8 cellular contexts compared by ENCODE assay signal in genomic region chrX:153924149-153924861, GRCh38. TPM values are rescaled to one million over a fixed set of nuclear protein-coding genes. Genes with fewer than 3 reads are reported as not detected.
A peak's percentile ranks its signal among the peaks of the same experiment; 100 is the strongest.
DNase-seq lines count a peak whose midpoint lies in the region; ATAC-seq, FAIRE-seq and TF ChIP-seq lines count a peak whose summit lies in the region.
"Had no signal": no experiment of that assay in that cellular context is flagged by ENCODE, and none has a peak within 500 bp of the region (broad histone marks: within the 10 kb centered on the region; RNA-seq: fewer than 3 reads in every experiment).

No MANE protein-coding gene starts in this region.

- H3K36me3 Mint-ChIP-seq in chondrocyte (ENCODE audit: low read depth) (no peaks in the 10 kb centered on the region), naive B cell (no peaks in the 10 kb centered on the region)

- H3K27me3 Mint-ChIP-seq in chondrocyte (ENCODE audit: low read depth) (no peaks in the 10 kb centered on the region), naive B cell (no peaks in the 10 kb centered on the region)

- no peak for ATAC-seq in naive B cell (ENCODE audit: low read depth in 2 of 2)

- peaks cover 23% of the 10 kb centered on the region for H3K4me1 Mint-ChIP-seq in chondrocyte (ENCODE audit: low read depth)
- peaks cover 48 to 62% (median 49%) of the 10 kb centered on the region in 3 donors for H3K4me1 Mint-ChIP-seq in naive B cell

- H3K4me3 Mint-ChIP-seq in chondrocyte (ENCODE audit: unreplicated experiment), result no peak overlapping the region
- peak overlapping the region; percentile 87 to 97 (median 94) for H3K4me3 Mint-ChIP-seq in naive B cell

- H3K27ac Mint-ChIP-seq in chondrocyte (ENCODE audit: unreplicated experiment), result no peak overlapping the region
- peak overlapping the region; percentile 59 to 99 (median 98) for H3K27ac Mint-ChIP-seq in naive B cell

- no peak for TF ChIP-seq CTCF in D721Med (IDR thresholded peaks at IDR 0.05; ENCODE audit: insufficient read depth, missing control alignments)
- no peak for TF ChIP-seq CTCF in GM20000 (IDR thresholded peaks at IDR 0.05; ENCODE audit: extremely low read depth, missing control alignments)
- peak; percentile 44 for TF ChIP-seq CTCF in chondrocyte (IDR thresholded peaks at IDR 0.05)

- DNase-seq in D721Med (ENCODE audit: insufficient read length, low spot score), result peak; percentile 49
- DNase-seq in GM20000 (ENCODE audit: low spot score), result peak; percentile 54
- peak; percentile 72 for DNase-seq in RPMI8226
- no peak for DNase-seq in chondrocyte (ENCODE audit: low spot score)
- DNase-seq in naive B cell, result peak; percentile 63
- no peak for DNase-seq in G401 (ENCODE audit: low spot score)
- DNase-seq in NCI-H1417 treated with DMSO at 0.1 percent for 48 hours (lab: John Stamatoyannopoulos, UW), result no peak

- in situ Hi-C loops in G401 (cut with HindIII; ENCODE audit: low sequenced_read_pairs), result no loop called here

- H3K9me3 Mint-ChIP-seq in chondrocyte (ENCODE audit: low read depth) (no peaks in the 10 kb centered on the region), naive B cell (no peaks in the 10 kb centered on the region)

- FAIRE-seq in D721Med (lab: Jason Lieb, UNC), result no peak

RNA-seq across cellular contexts. Expression of gene ARHGAP4, which starts 1.8 kb away (rescaled TPM):
- 2.8 to 3.7 TPM (median 3.1 TPM) in 3 replicates for total RNA-seq in chondrocyte
- 100 to 1,000 TPM in 2 of 6 donors, 10 to 100 TPM in 4; 71.5 to 147 (median 83.5) TPM for polyA plus RNA-seq in naive B cell (ENCODE audit: low read depth in 6 of 6)
- total RNA-seq in G401 (2014; rRNA removed; shearing (Covaris generic)), result 55.7 and 62.6 TPM in 2 replicates

RNA-seq across cellular contexts. Expression of gene NAA10, which starts 10.5 kb away (rescaled TPM):
- 89.5 to 99.8 TPM (median 91.4 TPM) in 3 replicates for total RNA-seq in chondrocyte
- polyA plus RNA-seq in naive B cell (ENCODE audit: low read depth in 6 of 6), result 10 to 100 TPM; 52.6 to 98.7 (median 61.0) TPM
- total RNA-seq in G401 (2014; rRNA removed; shearing (Covaris generic)), result 136 and 159 TPM in 2 replicates

RNA-seq across cellular contexts. Expression of gene AVPR2, which starts 19.8 kb away (rescaled TPM):
- total RNA-seq in chondrocyte, result not detected in 3 replicates
- polyA plus RNA-seq in naive B cell (ENCODE audit: low read depth in 6 of 6), result under 1 TPM in 1 of 6 donors, not detected in 5; 0.25 TPM
- 0.25 TPM in 1 of 2 replicates, not detected in the other for total RNA-seq in G401 (2014; rRNA removed; shearing (Covaris generic))
- total RNA-seq: activated CD8-positive, alpha-beta memory T cell treated with anti-CD3 and anti-CD28 coated beads for 36 hours had no signal

RNA-seq across cellular contexts. Expression of gene RENBP, which starts 20.1 kb away (rescaled TPM):
- 6.5 to 13.4 TPM (median 13.1 TPM) in 3 replicates for total RNA-seq in chondrocyte
- 1 to 10 TPM in 4 of 6 donors, under 1 TPM in 2; 0.68 to 3.8 (median 1.7) TPM for polyA plus RNA-seq in naive B cell (ENCODE audit: low read depth in 6 of 6)
- 7.1 and 8.4 TPM in 2 replicates for total RNA-seq in G401 (2014; rRNA removed; shearing (Covaris generic))

RNA-seq across cellular contexts. Expression of gene L1CAM, which starts 38.3 kb away (rescaled TPM):
- total RNA-seq in chondrocyte, result 2.2 to 2.9 TPM (median 2.5 TPM) in 3 replicates
- polyA plus RNA-seq in naive B cell (ENCODE audit: low read depth in 6 of 6), result 1 to 10 TPM in 5 of 6 donors, not detected in 1; 1.1 to 2.1 (median 1.2) TPM
- 31.3 and 34.0 TPM in 2 replicates for total RNA-seq in G401 (2014; rRNA removed; shearing (Covaris generic))

Comparison
In these comparisons a context has a peak if more than half of its experiments do, and no peak if none do; other contexts are left out.
1. DNase-seq: peak in D721Med (single experiment), GM20000 (single experiment), RPMI8226 (single experiment) and naive B cell (single experiment); none in chondrocyte (single experiment), G401 (single experiment) and NCI-H1417 treated with DMSO at 0.1 percent for 48 hours (single experiment).
2. RNA of gene ARHGAP4, which starts 1.8 kb away (total RNA-seq): 55.7 to 62.6 TPM in G401; 2.8 to 3.7 TPM in chondrocyte; every median in the first group is over 10 times any median in the second.